ENCODE assay signal across 11 cellular contexts in genomic region chr3:157282261-157283191, GRCh38.
DNase-seq lines count a peak whose midpoint lies in the region; ATAC-seq, FAIRE-seq and TF ChIP-seq lines count a peak whose summit lies in the region.
"Had no signal": no experiment of that assay in that cellular context is flagged by ENCODE, and none has a peak within 500 bp of the region (broad histone marks: within the 10 kb centered on the region; RNA-seq: fewer than 3 reads in every experiment).

No MANE protein-coding gene starts in this region.

- H3K27me3 ChIP-seq in fibroblast of lung (ENCODE audit: control insufficient read depth, insufficient read depth, low read length) (no peaks in the 10 kb centered on the region), osteoblast (ENCODE audit: insufficient read depth, low read length) (no peaks in the 10 kb centered on the region)

- no peak overlapping the region for H2AFZ ChIP-seq in fibroblast of lung (ENCODE audit: low read length)
- H2AFZ ChIP-seq in osteoblast (ENCODE audit: low read length): no peak overlapping the region
- H2AFZ ChIP-seq: parathyroid adenoma had no signal

- DNase-seq in COLO829 (ENCODE audit: low spot score) (peak; percentile 91), RCC 7860 (ENCODE audit: low spot score) (peak; percentile 14), fibroblast of lung (ENCODE audit: low read depth in 2 of 2) (peak; percentile 90 to 95), osteoblast (ENCODE audit: insufficient read length, low spot score, missing footprints) (peak; percentile 82), cerebellar cortex (ENCODE audit: low spot score) (no peak), Kasumi-1 (lab: John Stamatoyannopoulos, UW) (no peak)
- no peak for DNase-seq in stimulated activated CD4-positive, alpha-beta T cell treated with anti-CD3 and anti-CD28 coated beads, Interleukin-4, amount 100 ng/mL, for 24 hours
- DNase-seq: DMS79 had no signal

- H3K4me1 ChIP-seq in fibroblast of lung (ENCODE audit: control insufficient read depth, extremely low read depth, insufficient read depth, low read length): peaks cover 11% of the 10 kb centered on the region
- peaks cover 47% of the 10 kb centered on the region for H3K4me1 ChIP-seq in osteoblast (ENCODE audit: insufficient read depth, low read length)
- H3K4me1 ChIP-seq: parathyroid adenoma had no signal

- H3K9ac ChIP-seq in fibroblast of lung (ENCODE audit: insufficient read depth, low read length): no peak overlapping the region
- H3K9ac ChIP-seq: parathyroid adenoma had no signal

- H3K79me2 ChIP-seq in fibroblast of lung (ENCODE audit: control insufficient read depth, insufficient read depth, low read length) (no peaks in the 10 kb centered on the region), osteoblast (ENCODE audit: insufficient read depth, low read length) (no peaks in the 10 kb centered on the region)
- H3K79me2 ChIP-seq: parathyroid adenoma had no signal

- ATAC-seq in HG03565 (IDR thresholded peaks at IDR 0.05; ENCODE audit: unreplicated experiment): no peak

- TF ChIP-seq CTCF in fibroblast of lung (conservative IDR thresholded peaks at IDR 0.05 in 1 of 2, IDR thresholded peaks at IDR 0.05 in 1 of 2; ENCODE audit: low read depth in 1 of 2, low read length in 2 of 2): no peak
- no peak for TF ChIP-seq CTCF in osteoblast (IDR thresholded peaks at IDR 0.05; ENCODE audit: extremely low read depth, low read depth, low read length)

- H3K4me2 ChIP-seq in fibroblast of lung (ENCODE audit: extremely low read depth, insufficient read depth, low read length) (peak overlapping the region; percentile 55), osteoblast (ENCODE audit: insufficient read depth, low read length) (peak overlapping the region; percentile 2)

- FAIRE-seq in RCC 7860 (lab: Jason Lieb, UNC): no peak

- H4K20me1 ChIP-seq in fibroblast of lung (ENCODE audit: control insufficient read depth, extremely low read depth, insufficient read depth, low read length) (no peaks in the 10 kb centered on the region), osteoblast (ENCODE audit: insufficient read depth, low read length) (no peaks in the 10 kb centered on the region)

- peak overlapping the region; percentile 37 for H3K27ac ChIP-seq in fibroblast of lung (ENCODE audit: insufficient read depth, low read length)
- H3K27ac ChIP-seq in osteoblast (ENCODE audit: low read depth, low read length): peak overlapping the region; percentile 65
- H3K27ac ChIP-seq: parathyroid adenoma, VCaP had no signal

- H3K9me3 ChIP-seq in fibroblast of lung (ENCODE audit: control insufficient read depth, insufficient read depth, low read depth, low read length): no peaks in the 10 kb centered on the region
- H3K9me3 ChIP-seq in osteoblast (ENCODE audit: low read depth, low read length): no peaks in the 10 kb centered on the region

- H3K36me3 ChIP-seq in fibroblast of lung (ENCODE audit: control insufficient read depth, insufficient read depth, low read length): no peaks in the 10 kb centered on the region
- peaks cover 7% of the 10 kb centered on the region for H3K36me3 ChIP-seq in osteoblast (ENCODE audit: insufficient read depth, low read length)

- H3K4me3 ChIP-seq in fibroblast of lung (replicated peaks in 1 of 4; ENCODE audit: control extremely low read depth in 1 of 4, insufficient read depth in 1 of 4, low read depth in 3 of 4, low read length in 4 of 4): peak overlapping the region in 1 of 4 experiments; percentile 49
- no peak overlapping the region for H3K4me3 ChIP-seq in osteoblast (ENCODE audit: insufficient read depth, low read length)

Comparison
In these comparisons a context has a peak if more than half of its experiments do, and no peak if none do; other contexts are left out.
1. DNase-seq: peak in COLO829 (single experiment), RCC 7860 (single experiment), fibroblast of lung (2 of 2) and osteoblast (single experiment); none in cerebellar cortex (single experiment), Kasumi-1 (0 of 2) and stimulated activated CD4-positive, alpha-beta T cell treated with anti-CD3 and anti-CD28 coated beads, Interleukin-4, amount 100 ng/mL, for 24 hours (single experiment).